ENCODE assay signal across 8 cellular contexts in genomic region chr6:29792123-29793035, GRCh38. TPM values are rescaled to one million over a fixed set of nuclear protein-coding genes. Genes with fewer than 3 reads are reported as not detected.
DNase-seq lines count a peak whose midpoint lies in the region; ATAC-seq and TF ChIP-seq lines count a peak whose summit lies in the region.

No MANE protein-coding gene starts in this region.

- H3K4me1 ChIP-seq in left lung, result peaks cover 0 to 4% of the 10 kb centered on the region in 2 donors

- peaks cover 0 to 54% of the 10 kb centered on the region in 2 donors for H3K27me3 ChIP-seq in left lung

- ATAC-seq in left lung (peak; percentile 91), HG03432 (IDR thresholded peaks at IDR 0.05; ENCODE audit: unreplicated experiment) (no peak)

- DNase-seq in GM19240 (ENCODE audit: insufficient read length, low spot score) (peak; percentile 29), cerebellar cortex (ENCODE audit: low spot score) (peak; percentile 45), left lung (peak; percentile 76 to 93), SIG-M5 treated with dmso at 0.1 percent for 504 hours (lab: John Stamatoyannopoulos, UW; ENCODE audit: unreplicated experiment) (no peak), GDM1 (lab: John Stamatoyannopoulos, UW) (no peak)
- DNase-seq in activated CD4-positive, alpha-beta T cell treated with anti-CD3 and anti-CD28 coated beads for 1 hour, result peak; percentile 69
- peak; percentile 53 for DNase-seq in stimulated activated CD4-positive, alpha-beta T cell treated with anti-CD3 and anti-CD28 coated beads, Interleukin-1b, Interleukin-23, amount 100 ng/mL, for 48 hours

- H3K36me3 ChIP-seq in left lung, result no peaks in the 10 kb centered on the region

- H3K9me3 ChIP-seq in left lung, result no peaks in the 10 kb centered on the region

- peak overlapping the region; percentile 37 to 64 for H3K27ac ChIP-seq in left lung

- intact Hi-C loops in left lung (cut with DNase I), result no loop called here

- peak; percentile 53 to 67 for TF ChIP-seq CTCF in left lung (IDR thresholded peaks at IDR 0.05)

- peak overlapping the region; percentile 51 to 73 for H3K4me3 ChIP-seq in left lung

RNA-seq across cellular contexts. Expression of gene HLA-G, which starts 35.2 kb away (rescaled TPM):
- 10 to 100 TPM; 11.1 to 17.7 TPM for total RNA-seq in left lung

Comparison
In these comparisons a context has a peak if more than half of its experiments do, and no peak if none do; other contexts are left out.
1. DNase-seq: peak in GM19240 (single experiment), activated CD4-positive, alpha-beta T cell treated with anti-CD3 and anti-CD28 coated beads for 1 hour (single experiment), cerebellar cortex (single experiment), left lung (2 of 2) and stimulated activated CD4-positive, alpha-beta T cell treated with anti-CD3 and anti-CD28 coated beads, Interleukin-1b, Interleukin-23, amount 100 ng/mL, for 48 hours (single experiment); none in SIG-M5 treated with dmso at 0.1 percent for 504 hours (single experiment) and GDM1 (single experiment).